ENCODE assay signal across 27 cellular contexts in genomic region chr3:156479574-156479973, GRCh38.
"Had no signal": no experiment of that assay in that cellular context is flagged by ENCODE, and none has a peak within 500 bp of the region (broad histone marks: within the 10 kb centered on the region; RNA-seq: fewer than 3 reads in every experiment).

No MANE protein-coding gene starts in this region.

- H3K4me3 Mint-ChIP-seq: natural killer cell treated with Interleukin-12 subunit alpha and Interleukin-12 subunit beta and Interleukin-15 and Interleukin-18, amount 100 ng/mL, for 72 hours; nephron progenitor cell; neural crest cell; stimulated activated effector memory CD8-positive, alpha-beta T cell treated with anti-CD3 and anti-CD28 coated beads, Interleukin-12 subunit alpha, Interleukin-12 subunit beta, amount 100 ng/mL, for 72 hours; stimulated activated naive B cell treated with anti-CD40 and anti-IgM and Interleukin-4, amounts not matched to agents 10 μg/mL and 1 μg/mL and 100 μg/mL, for 72 hours; stimulated activated naive CD8-positive, alpha-beta T cell treated with anti-CD3 and anti-CD28 coated beads, Interleukin-15, Interleukin-2, amounts not matched to agents 100 ng/mL and 50 ng/mL, for 24 hours had no signal

- H3K4me3 ChIP-seq: pancreas, prostate gland, right lobe of liver, sigmoid colon, stomach, thoracic aorta, thyroid gland, tibial nerve, upper lobe of left lung, vagina had no signal

- H3K4me1 ChIP-seq: pancreas, prostate gland, right lobe of liver had no signal

- H3K27ac ChIP-seq: neutrophil, pancreas, prostate gland, right lobe of liver, sigmoid colon, stomach, thoracic aorta, thyroid gland, tibial nerve, upper lobe of left lung, vagina had no signal

- H3K36me3 ChIP-seq: neutrophil, pancreas, prostate gland, right lobe of liver, sigmoid colon, stomach, thoracic aorta, thyroid gland, tibial nerve, upper lobe of left lung, vagina had no signal

- DNase-seq: nephron progenitor cell; nucleus accumbens; pancreas; right cardiac atrium; right lobe of liver; sigmoid colon; small intestine; stimulated activated CD4-positive, alpha-beta T cell treated with anti-CD3 and anti-CD28 coated beads, Interleukin-15, amount 100 ng/mL, for 24 hours; stimulated activated CD4-positive, alpha-beta T cell treated with anti-CD3 and anti-CD28 coated beads, Interleukin-2, amount 100 ng/mL, for 24 hours; stimulated activated CD4-positive, alpha-beta T cell treated with anti-CD3 and anti-CD28 coated beads, Interleukin-2, amount 100 ng/mL, for 48 hours; stimulated activated CD4-positive, alpha-beta T cell treated with anti-CD3 and anti-CD28 coated beads, Interleukin-4, amount 100 ng/mL, for 24 hours; stimulated activated naive B cell treated with anti-CD40 and anti-IgM and Interleukin-4, amounts not matched to agents 10 μg/mL and 1 μg/mL and 100 μg/mL, for 72 hours; stimulated activated naive CD4-positive, alpha-beta T cell treated with Interleukin-2 at 50 U/mL for 16 hours; stomach; thyroid gland; trophoblast cell; upper lobe of left lung had no signal

- H3K9me3 ChIP-seq: neutrophil, pancreas, prostate gland, right lobe of liver, sigmoid colon, stomach, thoracic aorta, thyroid gland, tibial nerve, upper lobe of left lung, vagina had no signal

- H3K27me3 ChIP-seq: pancreas, right lobe of liver, sigmoid colon, stomach, thyroid gland, tibial nerve, upper lobe of left lung, vagina had no signal

- H3K27ac Mint-ChIP-seq: natural killer cell treated with Interleukin-12 subunit alpha and Interleukin-12 subunit beta and Interleukin-15 and Interleukin-18, amount 100 ng/mL, for 72 hours; nephron progenitor cell; stimulated activated effector memory CD8-positive, alpha-beta T cell treated with anti-CD3 and anti-CD28 coated beads, Interleukin-12 subunit alpha, Interleukin-12 subunit beta, amount 100 ng/mL, for 72 hours; stimulated activated naive B cell treated with anti-CD40 and anti-IgM and Interleukin-4, amounts not matched to agents 10 μg/mL and 1 μg/mL and 100 μg/mL, for 72 hours; stimulated activated naive CD8-positive, alpha-beta T cell treated with anti-CD3 and anti-CD28 coated beads, Interleukin-15, Interleukin-2, amounts not matched to agents 100 ng/mL and 50 ng/mL, for 24 hours had no signal

- FAIRE-seq: pancreas, small intestine, urothelium cell line had no signal

- H3K9me3 Mint-ChIP-seq: natural killer cell treated with Interleukin-12 subunit alpha and Interleukin-12 subunit beta and Interleukin-15 and Interleukin-18, amount 100 ng/mL, for 72 hours; nephron progenitor cell; neural crest cell; stimulated activated effector memory CD8-positive, alpha-beta T cell treated with anti-CD3 and anti-CD28 coated beads, Interleukin-12 subunit alpha, Interleukin-12 subunit beta, amount 100 ng/mL, for 72 hours; stimulated activated naive B cell treated with anti-CD40 and anti-IgM and Interleukin-4, amounts not matched to agents 10 μg/mL and 1 μg/mL and 100 μg/mL, for 72 hours; stimulated activated naive CD8-positive, alpha-beta T cell treated with anti-CD3 and anti-CD28 coated beads, Interleukin-15, Interleukin-2, amounts not matched to agents 100 ng/mL and 50 ng/mL, for 24 hours had no signal

- H3K36me3 Mint-ChIP-seq: natural killer cell treated with Interleukin-12 subunit alpha and Interleukin-12 subunit beta and Interleukin-15 and Interleukin-18, amount 100 ng/mL, for 72 hours; stimulated activated effector memory CD8-positive, alpha-beta T cell treated with anti-CD3 and anti-CD28 coated beads, Interleukin-12 subunit alpha, Interleukin-12 subunit beta, amount 100 ng/mL, for 72 hours; stimulated activated naive B cell treated with anti-CD40 and anti-IgM and Interleukin-4, amounts not matched to agents 10 μg/mL and 1 μg/mL and 100 μg/mL, for 72 hours had no signal
